ENCODE assay signal across 1 cellular context in the genomic region with DNA sequence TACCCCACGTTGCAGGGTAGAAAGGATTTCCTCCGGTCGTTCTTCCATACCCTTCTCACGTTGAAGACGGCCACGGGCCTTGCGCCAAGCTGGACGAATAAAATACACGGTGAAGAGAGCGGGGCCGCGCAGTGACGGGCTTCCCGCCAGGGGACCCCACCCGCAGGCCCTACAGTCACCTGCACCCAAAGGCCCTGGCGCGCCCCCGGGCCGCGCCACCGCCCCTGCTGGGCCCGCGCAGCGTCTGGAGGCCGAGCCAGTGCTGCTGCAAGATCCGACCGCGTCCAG.
A peak's percentile ranks its signal among the peaks of the same experiment; 100 is the strongest.
TF ChIP-seq lines count a peak whose summit lies in the region.

No MANE protein-coding gene starts in this region.

TF ChIP-seq in GM12878, 131 proteins besides CTCF, POLR2A, EP300 and RAD21:
- TF ChIP-seq MXI1 (IDR thresholded peaks at IDR 0.05; ENCODE audit: low read depth, low read length) = peak; percentile 92; the same call in 1 of the 2 replicates
- no peak for TF ChIP-seq CEBPB (IDR thresholded peaks at IDR 0.05; ENCODE audit: borderline replicate concordance in 1 of 2, low read depth in 2 of 2, low read length in 2 of 2)
- TF ChIP-seq, protein P1, sequence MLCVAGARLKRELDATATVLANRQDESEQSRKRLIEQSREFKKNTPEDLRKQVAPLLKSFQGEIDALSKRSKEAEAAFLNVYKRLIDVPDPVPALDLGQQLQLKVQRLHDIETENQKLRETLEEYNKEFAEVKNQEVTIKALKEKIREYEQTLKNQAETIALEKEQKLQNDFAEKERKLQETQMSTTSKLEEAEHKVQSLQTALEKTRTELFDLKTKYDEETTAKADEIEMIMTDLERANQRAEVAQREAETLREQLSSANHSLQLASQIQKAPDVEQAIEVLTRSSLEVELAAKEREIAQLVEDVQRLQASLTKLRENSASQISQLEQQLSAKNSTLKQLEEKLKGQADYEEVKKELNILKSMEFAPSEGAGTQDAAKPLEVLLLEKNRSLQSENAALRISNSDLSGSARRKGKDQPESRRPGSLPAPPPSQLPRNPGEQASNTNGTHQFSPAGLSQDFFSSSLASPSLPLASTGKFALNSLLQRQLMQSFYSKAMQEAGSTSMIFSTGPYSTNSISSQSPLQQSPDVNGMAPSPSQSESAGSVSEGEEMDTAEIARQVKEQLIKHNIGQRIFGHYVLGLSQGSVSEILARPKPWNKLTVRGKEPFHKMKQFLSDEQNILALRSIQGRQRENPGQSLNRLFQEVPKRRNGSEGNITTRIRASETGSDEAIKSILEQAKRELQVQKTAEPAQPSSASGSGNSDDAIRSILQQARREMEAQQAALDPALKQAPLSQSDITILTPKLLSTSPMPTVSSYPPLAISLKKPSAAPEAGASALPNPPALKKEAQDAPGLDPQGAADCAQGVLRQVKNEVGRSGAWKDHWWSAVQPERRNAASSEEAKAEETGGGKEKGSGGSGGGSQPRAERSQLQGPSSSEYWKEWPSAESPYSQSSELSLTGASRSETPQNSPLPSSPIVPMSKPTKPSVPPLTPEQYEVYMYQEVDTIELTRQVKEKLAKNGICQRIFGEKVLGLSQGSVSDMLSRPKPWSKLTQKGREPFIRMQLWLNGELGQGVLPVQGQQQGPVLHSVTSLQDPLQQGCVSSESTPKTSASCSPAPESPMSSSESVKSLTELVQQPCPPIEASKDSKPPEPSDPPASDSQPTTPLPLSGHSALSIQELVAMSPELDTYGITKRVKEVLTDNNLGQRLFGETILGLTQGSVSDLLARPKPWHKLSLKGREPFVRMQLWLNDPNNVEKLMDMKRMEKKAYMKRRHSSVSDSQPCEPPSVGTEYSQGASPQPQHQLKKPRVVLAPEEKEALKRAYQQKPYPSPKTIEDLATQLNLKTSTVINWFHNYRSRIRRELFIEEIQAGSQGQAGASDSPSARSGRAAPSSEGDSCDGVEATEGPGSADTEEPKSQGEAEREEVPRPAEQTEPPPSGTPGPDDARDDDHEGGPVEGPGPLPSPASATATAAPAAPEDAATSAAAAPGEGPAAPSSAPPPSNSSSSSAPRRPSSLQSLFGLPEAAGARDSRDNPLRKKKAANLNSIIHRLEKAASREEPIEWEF (IDR thresholded peaks at IDR 0.05; ENCODE audit: insufficient replicate concordance, low read depth, low read length) = no peak
- TF ChIP-seq NBN (IDR thresholded peaks at IDR 0.05) = no peak
- no peak for TF ChIP-seq HDAC2 (IDR thresholded peaks at IDR 0.05)
- no peak for TF ChIP-seq ETV6 (conservative IDR thresholded peaks at IDR 0.05 in 1 of 2, IDR thresholded peaks at IDR 0.05 in 1 of 2; ENCODE audit: borderline replicate concordance in 1 of 2, low read depth in 1 of 2)
